Comparison of ENCODE assay signal across 13 cellular contexts in the genomic region with DNA sequence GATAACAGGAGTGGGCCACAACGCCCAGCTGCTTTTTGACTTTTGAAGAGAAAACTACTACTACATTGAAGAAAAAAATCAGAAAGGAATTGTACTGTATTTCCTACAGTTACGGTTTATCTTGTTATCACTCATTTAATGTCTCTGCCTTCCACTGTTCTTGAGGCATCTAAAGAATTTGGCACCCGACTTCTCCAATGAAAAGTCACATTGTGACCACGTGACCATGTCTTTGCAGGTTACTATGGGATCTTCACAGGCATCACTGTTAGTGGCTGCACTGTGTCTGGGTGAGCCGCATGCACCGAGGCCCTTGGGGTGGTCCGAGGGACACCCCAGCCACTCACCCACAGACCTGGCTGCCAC. TPM values are rescaled to one million over a fixed set of nuclear protein-coding genes. Genes with fewer than 3 reads are reported as not detected.
DNase-seq lines count a peak whose midpoint lies in the region; ATAC-seq, FAIRE-seq and TF ChIP-seq lines count a peak whose summit lies in the region.
"Had no signal": no experiment of that assay in that cellular context is flagged by ENCODE, and none has a peak within 500 bp of the region (broad histone marks: within the 10 kb centered on the region; RNA-seq: fewer than 3 reads in every experiment).

No MANE protein-coding gene starts in this region.

- peaks cover 3% of the 10 kb centered on the region; the same call in 1 of the 2 replicates for H3F3A ChIP-seq in GM23338 (replicated peaks; ENCODE audit: low read depth)

- H3K4me1 Mint-ChIP-seq in GM23338 (peaks cover 49% of the 10 kb centered on the region), astrocyte (ENCODE audit: low read depth, unreplicated experiment) (peaks cover 34% of the 10 kb centered on the region)

- H3K4me2 ChIP-seq in GM23338: 0 out of 2 replicates have a peak overlapping the region, but pooled peaks have one; percentile 26
- no peak overlapping the region for H3K4me2 ChIP-seq in astrocyte (ENCODE audit: low read length)

- ATAC-seq in GM23338: peak; percentile 66
- ATAC-seq in HG03432 (IDR thresholded peaks at IDR 0.05; ENCODE audit: unreplicated experiment): no peak
- ATAC-seq: mucosa of descending colon had no signal

- H3K27me3 Mint-ChIP-seq in GM23338 (ENCODE audit: insufficient read depth, low read depth, poor library complexity): peaks cover 18% of the 10 kb centered on the region
- H3K27me3 Mint-ChIP-seq in astrocyte (ENCODE audit: low read depth, unreplicated experiment): no peaks in the 10 kb centered on the region

- H3K4me3 Mint-ChIP-seq in GM23338 (no peak overlapping the region), astrocyte (ENCODE audit: unreplicated experiment) (peak overlapping the region; percentile 16)

- peak; percentile 29 for FAIRE-seq in astrocyte (lab: Jason Lieb, UNC)

- WGBS in mesodermal cell (ENCODE audit: insufficient coverage in 2 of 2), 2 experiments: 44 to 52% methylated on average over 3 to 4 of the region's 7 CpGs

- no peak overlapping the region for H3K4me3 ChIP-seq in ACC112 (ENCODE audit: low read depth, low read length)
- no peak overlapping the region for H3K4me3 ChIP-seq in GM23338
- H3K4me3 ChIP-seq in astrocyte (ENCODE audit: insufficient read depth, low read depth, low read length): no peak overlapping the region
- no peak overlapping the region for H3K4me3 ChIP-seq in mesodermal cell (ENCODE audit: extremely low read depth, insufficient read depth, low read length, poor library complexity, severe bottlenecking)
- H3K4me3 ChIP-seq: BLaER1 treated with 17β-estradiol and CSF1 and Interleukin-3, amounts not matched to agents 10 nM and 100 nM; mucosa of descending colon had no signal

- H3K9me3 Mint-ChIP-seq in GM23338 (peaks cover 25% of the 10 kb centered on the region), astrocyte (ENCODE audit: unreplicated experiment) (peaks cover 2% of the 10 kb centered on the region)

- H3K36me3 ChIP-seq in ACC112 (ENCODE audit: insufficient read depth, low read length) (peaks cover 40% of the 10 kb centered on the region), GM23338 (ENCODE audit: insufficient read depth) (peaks cover 13% of the 10 kb centered on the region), astrocyte (ENCODE audit: insufficient read depth, low read length) (peaks cover 40% of the 10 kb centered on the region), mesodermal cell (ENCODE audit: control insufficient read depth, insufficient read depth, low read length) (peaks cover 82% of the 10 kb centered on the region)

- H4K20me1 ChIP-seq in GM23338 (replicated peaks; ENCODE audit: insufficient read depth): peaks cover 5% of the 10 kb centered on the region
- peaks cover 97% of the 10 kb centered on the region for H4K20me1 ChIP-seq in astrocyte (ENCODE audit: insufficient read depth, low read length)

- in situ Hi-C loops in G401 (cut with HindIII; ENCODE audit: low sequenced_read_pairs): no loop called here

- H3K27ac ChIP-seq in ACC112 (ENCODE audit: low read depth, low read length) (peak overlapping the region; percentile 66), GM23338 (ENCODE audit: low read depth) (peak overlapping the region; percentile 90), astrocyte (ENCODE audit: low read depth, low read length) (peak overlapping the region; percentile 56), mesodermal cell (ENCODE audit: low read depth, low read length, severe bottlenecking) (peak overlapping the region; percentile 60)

- TF ChIP-seq CTCF in GM23338 (conservative IDR thresholded peaks at IDR 0.05; ENCODE audit: low read depth in 2 of 2): peak in 1 of 2 experiments; percentile 4; a peak in 1 of 4 replicates
- no peak for TF ChIP-seq CTCF in astrocyte (IDR thresholded peaks at IDR 0.05; ENCODE audit: insufficient read depth, low read depth, low read length)

- H3K27me3 ChIP-seq in ACC112 (ENCODE audit: insufficient read depth, low read length): no peaks in the 10 kb centered on the region
- H3K27me3 ChIP-seq in GM23338 (ENCODE audit: insufficient read depth): no peaks in the 10 kb centered on the region
- no peaks in the 10 kb centered on the region for H3K27me3 ChIP-seq in astrocyte (ENCODE audit: insufficient read depth, low read length)
- H3K27me3 ChIP-seq: BLaER1 treated with 17β-estradiol and CSF1 and Interleukin-3, amounts not matched to agents 10 nM and 100 nM had no signal

- H3K9me3 ChIP-seq in astrocyte (ENCODE audit: insufficient read depth, low read depth, low read length): no peaks in the 10 kb centered on the region
- H3K9me3 ChIP-seq in mesodermal cell (ENCODE audit: control insufficient read depth, low read length): peaks cover 19% of the 10 kb centered on the region
- H3K9me3 ChIP-seq: mucosa of descending colon had no signal

- H3K9ac ChIP-seq in astrocyte (ENCODE audit: low read length): peak overlapping the region; percentile 6

- H3K36me3 Mint-ChIP-seq in GM23338 (ENCODE audit: low read depth): peaks cover 58% of the 10 kb centered on the region
- peaks cover 45% of the 10 kb centered on the region for H3K36me3 Mint-ChIP-seq in astrocyte (ENCODE audit: low read depth, unreplicated experiment)

- peaks cover 92% of the 10 kb centered on the region for H3K79me2 ChIP-seq in ACC112 (ENCODE audit: control insufficient read depth, insufficient read depth, low read length, unreplicated experiment)
- H3K79me2 ChIP-seq in GM23338 (replicated peaks; ENCODE audit: insufficient read depth): peaks cover 82% of the 10 kb centered on the region
- peaks cover 99% of the 10 kb centered on the region for H3K79me2 ChIP-seq in astrocyte (ENCODE audit: insufficient read depth, low read length)

- H3K27ac Mint-ChIP-seq in GM23338 (peak overlapping the region; percentile 94), astrocyte (ENCODE audit: unreplicated experiment) (peak overlapping the region; percentile 26)

- H2AFZ ChIP-seq in ACC112 (ENCODE audit: low read length, unreplicated experiment) (no peak overlapping the region), GM23338 (no peak overlapping the region), astrocyte (ENCODE audit: low read depth, low read length) (no peak overlapping the region)

- H3K4me1 ChIP-seq in ACC112 (ENCODE audit: control insufficient read depth, insufficient read depth, low read length, unreplicated experiment) (peaks cover 40% of the 10 kb centered on the region), GM23338 (ENCODE audit: insufficient read depth) (peaks cover 21% of the 10 kb centered on the region), astrocyte (ENCODE audit: insufficient read depth, low read length) (peaks cover 17% of the 10 kb centered on the region), mesodermal cell (ENCODE audit: control insufficient read depth, insufficient read depth, low read length, poor library complexity, severe bottlenecking) (peaks cover 28% of the 10 kb centered on the region)

- DNase-seq in GM23338 (ENCODE audit: low spot score): peak; percentile 50
- peak; percentile 54 for DNase-seq in astrocyte (ENCODE audit: low read depth)
- DNase-seq in G401 (ENCODE audit: low spot score): no peak
- DNase-seq in activated gamma-delta T cell (lab: John Stamatoyannopoulos, UW): no peak
- DNase-seq in NCI-H2081 (lab: John Stamatoyannopoulos, UW): no peak
- DNase-seq: activated CD4-positive, alpha-beta T cell treated with anti-CD3 and anti-CD28 coated beads for 1 hour; NCI-H1048 had no signal

- no peaks in the 10 kb centered on the region for H3K9me2 ChIP-seq in GM23338 (ENCODE audit: insufficient read depth)

TF ChIP-seq in GM23338, 12 proteins besides CTCF, POLR2A, EP300 and RAD21 (continues in another document):
- TF ChIP-seq EZH2phosphoT487 (IDR thresholded peaks at IDR 0.05; ENCODE audit: unreplicated experiment): no peak

RNA-seq across cellular contexts. Expression of a gene that starts 26.8 kb away (rescaled TPM):
- 105 and 109 TPM in 2 replicates for total RNA-seq in GM23338 (2014; rRNA removed; shearing (Covaris generic))
- polyA plus RNA-seq in GM23338 (2016; fragmentation: Nextera tagmentation; extraction: Ambion mirVana): 113 and 125 TPM in 2 replicates
- total RNA-seq in astrocyte: 347 and 392 TPM in 2 replicates
- 104 TPM for polyA plus RNA-seq in mesodermal cell (2013, experiment 1 of 2)
- polyA plus RNA-seq in mesodermal cell (2013, experiment 2 of 2): 107 TPM
- 49.2 and 67.8 TPM in 2 replicates for total RNA-seq in G401 (2014; rRNA removed; shearing (Covaris generic))

RNA-seq across cellular contexts. Expression of a gene that starts 44.5 kb away (rescaled TPM):
- total RNA-seq in GM23338 (2014; rRNA removed; shearing (Covaris generic)): not detected in 2 replicates
- not detected in 2 replicates for polyA plus RNA-seq in GM23338 (2016; fragmentation: Nextera tagmentation; extraction: Ambion mirVana)
- total RNA-seq in astrocyte: not detected in 2 replicates
- not detected for polyA plus RNA-seq in mesodermal cell (2013, experiment 1 of 2)
- polyA plus RNA-seq in mesodermal cell (2013, experiment 2 of 2): not detected
- not detected in 2 replicates for total RNA-seq in G401 (2014; rRNA removed; shearing (Covaris generic))
- total RNA-seq: dermis microvascular lymphatic vessel endothelial cell, mucosa of descending colon had no signal

Comparison
In these comparisons a context has a peak if more than half of its experiments do, and no peak if none do; other contexts are left out.
1. DNase-seq: peak in GM23338 (single experiment) and astrocyte (single experiment); none in G401 (single experiment), activated gamma-delta T cell (single experiment) and NCI-H2081 (0 of 2).
2. Peak in every context shown above with its lines, with median percentiles within 50 percentile points of each other: H3K27ac ChIP-seq.